In genomic region chrX:105909576-105909975, GRCh38 we compare ENCODE assay signal across 27 cellular contexts.
"Had no signal": no experiment of that assay in that cellular context is flagged by ENCODE, and none has a peak within 500 bp of the region (broad histone marks: within the 10 kb centered on the region; RNA-seq: fewer than 3 reads in every experiment).

No MANE protein-coding gene starts in this region.

- H3K27ac ChIP-seq: stomach, suprapubic skin, testis, thoracic aorta, thyroid gland, tibial artery, tibial nerve, transverse colon, upper lobe of left lung, upper lobe of right lung, uterus, vagina had no signal

- H3K4me1 ChIP-seq: stomach, suprapubic skin, testis, thyroid gland, tibial artery, tibial nerve, transverse colon, upper lobe of left lung, upper lobe of right lung, uterus, vagina had no signal

- H3K4me3 Mint-ChIP-seq: stimulated activated effector memory CD8-positive, alpha-beta T cell treated with anti-CD3 and anti-CD28 coated beads, Interleukin-12 subunit alpha, Interleukin-12 subunit beta, amount 100 ng/mL, for 72 hours; stimulated activated memory B cell treated with anti-CD40 and anti-IgM and Interleukin-4, amounts not matched to agents 10 μg/mL and 1 μg/mL and 100 μg/mL, for 72 hours; stimulated activated naive B cell treated with anti-CD40 and anti-IgM and Interleukin-4, amounts not matched to agents 10 μg/mL and 1 μg/mL and 100 μg/mL, for 72 hours; stimulated activated naive CD8-positive, alpha-beta T cell treated with anti-CD3 and anti-CD28 coated beads, Interleukin-15, amount 100 ng/mL, for 72 hours; stimulated activated naive CD8-positive, alpha-beta T cell treated with anti-CD3 and anti-CD28 coated beads, Interleukin-15, Interleukin-2, amounts not matched to agents 100 ng/mL and 50 ng/mL, for 24 hours; type B pancreatic cell had no signal

- DNase-seq: stimulated activated CD4-positive, alpha-beta T cell treated with anti-CD3 and anti-CD28 coated beads, Interleukin-2, amount 100 ng/mL, for 48 hours; stimulated activated CD4-positive, alpha-beta T cell treated with anti-CD3 and anti-CD28 coated beads, Interleukin-4, amount 100 ng/mL, for 1 hour; stimulated activated CD4-positive, alpha-beta T cell treated with anti-CD3 and anti-CD28 coated beads, Interleukin-4, amount 100 ng/mL, for 24 hours; stimulated activated CD4-positive, alpha-beta T cell treated with anti-CD3 and anti-CD28 coated beads, Interleukin-4, amount 100 ng/mL, for 4 hours; stimulated activated CD8-positive, alpha-beta memory T cell treated with anti-CD3 and anti-CD28 coated beads, Interleukin-4, amount 100 ng/mL, for 48 hours; stimulated activated naive B cell treated with anti-CD40 and anti-IgM and Interleukin-4, amounts not matched to agents 10 μg/mL and 1 μg/mL and 100 μg/mL, for 72 hours; stimulated activated naive CD4-positive, alpha-beta T cell; stimulated activated naive CD4-positive, alpha-beta T cell treated with Interleukin-2 at 50 U/mL for 16 hours; stimulated activated naive CD8-positive, alpha-beta T cell treated with anti-CD3 and anti-CD28 coated beads, Interleukin-15, amount 100 ng/mL, for 72 hours; stimulated activated naive CD8-positive, alpha-beta T cell treated with anti-CD3 and anti-CD28 coated beads, Interleukin-15, Interleukin-2, amounts not matched to agents 100 U/mL and 50 U/mL, for 24 hours; stomach; substantia nigra; testis; thyroid gland; tibial artery; transverse colon; upper lobe of left lung; upper lobe of right lung; uterus had no signal

- H3K27me3 ChIP-seq: suprapubic skin, testis, thyroid gland, tibial artery, transverse colon, upper lobe of left lung, upper lobe of right lung, vagina had no signal

- H3K9me3 ChIP-seq: stomach, suprapubic skin, testis, thoracic aorta, thyroid gland, tibial artery, tibial nerve, transverse colon, upper lobe of left lung, upper lobe of right lung, uterus, vagina had no signal

- H3K4me3 ChIP-seq: stomach, suprapubic skin, testis, thoracic aorta, thyroid gland, tibial artery, tibial nerve, transverse colon, upper lobe of left lung, upper lobe of right lung, uterus, vagina had no signal

- H3K4me1 Mint-ChIP-seq: stimulated activated effector memory CD8-positive, alpha-beta T cell treated with anti-CD3 and anti-CD28 coated beads, Interleukin-12 subunit alpha, Interleukin-12 subunit beta, amount 100 ng/mL, for 72 hours; stimulated activated memory B cell treated with anti-CD40 and anti-IgM and Interleukin-4, amounts not matched to agents 10 μg/mL and 1 μg/mL and 100 μg/mL, for 72 hours; stimulated activated naive B cell treated with anti-CD40 and anti-IgM and Interleukin-4, amounts not matched to agents 10 μg/mL and 1 μg/mL and 100 μg/mL, for 72 hours; stimulated activated naive CD8-positive, alpha-beta T cell treated with anti-CD3 and anti-CD28 coated beads, Interleukin-15, amount 100 ng/mL, for 72 hours had no signal

- H3K27ac Mint-ChIP-seq: stimulated activated effector memory CD8-positive, alpha-beta T cell treated with anti-CD3 and anti-CD28 coated beads, Interleukin-12 subunit alpha, Interleukin-12 subunit beta, amount 100 ng/mL, for 72 hours; stimulated activated memory B cell treated with anti-CD40 and anti-IgM and Interleukin-4, amounts not matched to agents 10 μg/mL and 1 μg/mL and 100 μg/mL, for 72 hours; stimulated activated naive B cell treated with anti-CD40 and anti-IgM and Interleukin-4, amounts not matched to agents 10 μg/mL and 1 μg/mL and 100 μg/mL, for 72 hours; stimulated activated naive CD8-positive, alpha-beta T cell treated with anti-CD3 and anti-CD28 coated beads, Interleukin-15, amount 100 ng/mL, for 72 hours; stimulated activated naive CD8-positive, alpha-beta T cell treated with anti-CD3 and anti-CD28 coated beads, Interleukin-15, Interleukin-2, amounts not matched to agents 100 ng/mL and 50 ng/mL, for 24 hours; type B pancreatic cell had no signal

- H3K27me3 Mint-ChIP-seq: stimulated activated memory B cell treated with anti-CD40 and anti-IgM and Interleukin-4, amounts not matched to agents 10 μg/mL and 1 μg/mL and 100 μg/mL, for 72 hours; stimulated activated naive CD8-positive, alpha-beta T cell treated with anti-CD3 and anti-CD28 coated beads, Interleukin-15, amount 100 ng/mL, for 72 hours; stimulated activated naive CD8-positive, alpha-beta T cell treated with anti-CD3 and anti-CD28 coated beads, Interleukin-15, Interleukin-2, amounts not matched to agents 100 ng/mL and 50 ng/mL, for 24 hours; type B pancreatic cell had no signal

- H3K36me3 ChIP-seq: stomach, suprapubic skin, thoracic aorta, thyroid gland, tibial artery, tibial nerve, transverse colon, upper lobe of left lung, upper lobe of right lung, uterus, vagina had no signal

- H3K9me3 Mint-ChIP-seq: stimulated activated memory B cell treated with anti-CD40 and anti-IgM and Interleukin-4, amounts not matched to agents 10 μg/mL and 1 μg/mL and 100 μg/mL, for 72 hours; stimulated activated naive B cell treated with anti-CD40 and anti-IgM and Interleukin-4, amounts not matched to agents 10 μg/mL and 1 μg/mL and 100 μg/mL, for 72 hours; stimulated activated naive CD8-positive, alpha-beta T cell treated with anti-CD3 and anti-CD28 coated beads, Interleukin-15, amount 100 ng/mL, for 72 hours; stimulated activated naive CD8-positive, alpha-beta T cell treated with anti-CD3 and anti-CD28 coated beads, Interleukin-15, Interleukin-2, amounts not matched to agents 100 ng/mL and 50 ng/mL, for 24 hours; type B pancreatic cell had no signal

- H3K36me3 Mint-ChIP-seq: stimulated activated effector memory CD8-positive, alpha-beta T cell treated with anti-CD3 and anti-CD28 coated beads, Interleukin-12 subunit alpha, Interleukin-12 subunit beta, amount 100 ng/mL, for 72 hours; stimulated activated memory B cell treated with anti-CD40 and anti-IgM and Interleukin-4, amounts not matched to agents 10 μg/mL and 1 μg/mL and 100 μg/mL, for 72 hours; stimulated activated naive B cell treated with anti-CD40 and anti-IgM and Interleukin-4, amounts not matched to agents 10 μg/mL and 1 μg/mL and 100 μg/mL, for 72 hours; type B pancreatic cell had no signal
